ENCODE assay signal across 8 cellular contexts in the genomic region with DNA sequence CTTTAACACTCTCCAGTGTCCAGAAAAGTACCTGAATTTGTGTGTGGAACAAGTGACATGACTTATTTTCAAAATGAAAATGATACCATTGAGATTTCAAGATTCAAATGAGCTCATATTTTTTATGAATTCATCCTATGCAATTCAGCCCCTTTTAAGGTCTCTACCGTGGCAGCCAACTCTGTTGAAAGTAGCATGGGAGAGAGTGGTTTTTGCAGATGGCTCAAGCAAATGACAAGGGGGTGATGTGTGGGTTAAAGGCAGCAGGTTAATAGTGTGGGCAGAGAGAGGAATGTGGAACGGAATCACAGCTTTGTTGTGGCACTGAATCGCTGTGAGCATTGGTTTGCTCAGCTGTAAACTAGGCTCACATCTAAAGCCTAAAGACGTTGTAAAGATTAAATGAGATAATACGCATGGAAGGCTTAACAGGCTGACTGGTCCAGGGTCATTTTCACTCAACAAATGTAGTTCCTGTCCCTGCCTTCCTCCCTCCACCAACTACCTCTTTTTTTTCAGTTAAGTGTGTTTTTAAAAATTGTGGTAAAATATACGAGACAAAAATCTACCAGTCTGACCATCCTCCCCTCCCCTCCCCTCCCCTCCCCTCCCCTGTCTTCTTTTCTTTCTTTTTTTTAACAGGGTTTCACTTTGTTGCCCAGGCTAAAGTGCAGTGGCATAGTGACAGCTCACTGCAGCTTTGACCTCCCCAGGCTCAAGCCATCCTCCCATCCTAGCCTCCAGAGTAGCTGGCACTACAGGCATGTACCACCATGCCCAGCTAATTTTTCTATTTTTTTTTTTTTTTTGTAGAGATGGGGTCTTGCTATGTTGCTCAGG.
DNase-seq lines count a peak whose midpoint lies in the region; ATAC-seq and TF ChIP-seq lines count a peak whose summit lies in the region.

No MANE protein-coding gene starts in this region.

- H3K36me3 ChIP-seq in HUES64 (ENCODE audit: insufficient read depth, low read length) (no peaks in the 10 kb centered on the region), mesenchymal stem cell (ENCODE audit: control insufficient read depth in 1 of 2, insufficient read depth in 2 of 2, low read depth in 1 of 2, low read length in 2 of 2) (no peaks in the 10 kb centered on the region), gastrocnemius medialis (no peaks in the 10 kb centered on the region)

- no peak overlapping the region for H2AFZ ChIP-seq in mesenchymal stem cell (ENCODE audit: low read depth, low read length)

- 62% methylated on average over 5 of the region's 6 CpGs for WGBS in HUES64
- WGBS in mesenchymal stem cell: 12% methylated on average over 3 of the region's 6 CpGs

- BruUV-seq in MCF 10A (replicated peaks; lab: Mats Ljungman, UMichigan): no TSS peak

- H3K9me3 Mint-ChIP-seq in CD4-positive, alpha-beta T cell: no peaks in the 10 kb centered on the region
- no peaks in the 10 kb centered on the region for H3K9me3 Mint-ChIP-seq in MCF 10A (ENCODE audit: unreplicated experiment)

- no peak for TF ChIP-seq CTCF in CD4-positive, alpha-beta T cell (IDR thresholded peaks at IDR 0.05)
- no peak for TF ChIP-seq CTCF in gastrocnemius medialis (IDR thresholded peaks at IDR 0.05 in 4 of 5, conservative IDR thresholded peaks at IDR 0.05 in 1 of 5)
- no peak for TF ChIP-seq CTCF in MCF 10A (IDR thresholded peaks at IDR 0.05; ENCODE audit: unreplicated experiment)

- in situ Hi-C loops in gastrocnemius medialis (cut with MboI; ENCODE audit: low sequenced_read_pairs in 4 of 4): no loop called here

- no peak overlapping the region for H2BK120ac ChIP-seq in mesenchymal stem cell (ENCODE audit: low read depth, low read length)

- CTCF ChIA-PET in CD4-positive, alpha-beta T cell (lab: Charles Lee): interaction anchor here (1.0 to 1.6 kb wide), 3 partner anchors 23 to 207 kb away, joined by 3 to 4 read pairs (median 3); no protein-coding TSS in a partner anchor
- CTCF ChIA-PET in MCF 10A (lab: Yijun Ruan, JAX): interaction anchor here (0.8 to 1.2 kb wide), 3 partner anchors 16 to 117 kb away, joined by 3 to 4 read pairs (median 4); no protein-coding TSS in a partner anchor

- H3K4me2 ChIP-seq in mesenchymal stem cell (ENCODE audit: low read length, poor library complexity, severe bottlenecking): no peak overlapping the region

- peak overlapping the region; percentile 92 for H3K27ac Mint-ChIP-seq in CD4-positive, alpha-beta T cell
- no peak overlapping the region for H3K27ac Mint-ChIP-seq in MCF 10A (ENCODE audit: low read depth, unreplicated experiment)

- H2AK5ac ChIP-seq in mesenchymal stem cell (ENCODE audit: low read length, severe bottlenecking): no peak overlapping the region

- no peak overlapping the region for H3K18ac ChIP-seq in mesenchymal stem cell (ENCODE audit: low read depth in 1 of 2, low read length in 2 of 2)

- peaks cover 30% of the 10 kb centered on the region for H3K4me1 ChIP-seq in HUES64 (ENCODE audit: insufficient read depth, low read length)
- H3K4me1 ChIP-seq in mesenchymal stem cell (ENCODE audit: control insufficient read depth, insufficient read depth, low read depth, low read length): peaks cover 8% of the 10 kb centered on the region
- H3K4me1 ChIP-seq in gastrocnemius medialis: peaks cover 0 to 7% of the 10 kb centered on the region in 2 donors

- peak overlapping the region; percentile 69 for H3K4me3 Mint-ChIP-seq in CD4-positive, alpha-beta T cell
- H3K4me3 Mint-ChIP-seq in MCF 10A (ENCODE audit: unreplicated experiment): no peak overlapping the region

- no peaks in the 10 kb centered on the region for H3K27me3 ChIP-seq in CD4-positive, alpha-beta T cell (ENCODE audit: control insufficient read depth, insufficient read depth, low read length)
- no peaks in the 10 kb centered on the region for H3K27me3 ChIP-seq in HUES64 (ENCODE audit: insufficient read depth, low read length)
- H3K27me3 ChIP-seq in mesenchymal stem cell (ENCODE audit: control insufficient read depth in 1 of 2, insufficient read depth in 1 of 2, low read length in 2 of 2): no peaks in the 10 kb centered on the region
- no peaks in the 10 kb centered on the region for H3K27me3 ChIP-seq in gastrocnemius medialis

- H3K14ac ChIP-seq in mesenchymal stem cell (ENCODE audit: low read length in 2 of 2): no peak overlapping the region

- H2BK5ac ChIP-seq in mesenchymal stem cell (ENCODE audit: low read depth, low read length, poor library complexity, severe bottlenecking): no peak overlapping the region

- H4K91ac ChIP-seq in mesenchymal stem cell (ENCODE audit: low read length): no peak overlapping the region

- H3K79me1 ChIP-seq in mesenchymal stem cell (replicated peaks; ENCODE audit: low read length, poor library complexity, severe bottlenecking): no peaks in the 10 kb centered on the region

- H4K8ac ChIP-seq in mesenchymal stem cell (ENCODE audit: low read length): peak overlapping the region; percentile 7

- H2BK15ac ChIP-seq in mesenchymal stem cell (ENCODE audit: low read depth, poor library complexity, severe bottlenecking): no peak overlapping the region

- no peaks in the 10 kb centered on the region for H3K27me3 Mint-ChIP-seq in CD4-positive, alpha-beta T cell
- no peaks in the 10 kb centered on the region for H3K27me3 Mint-ChIP-seq in MCF 10A (ENCODE audit: insufficient read depth, unreplicated experiment)

- no peak for TF ChIP-seq POLR2A in gastrocnemius medialis (IDR thresholded peaks at IDR 0.05)

- H3K4me1 Mint-ChIP-seq in CD4-positive, alpha-beta T cell (ENCODE audit: low read depth): peaks cover 47% of the 10 kb centered on the region
- no peaks in the 10 kb centered on the region for H3K4me1 Mint-ChIP-seq in MCF 10A (ENCODE audit: insufficient read depth, unreplicated experiment)

- H3K9me3 ChIP-seq in CD4-positive, alpha-beta T cell (ENCODE audit: control insufficient read depth, low read length): no peaks in the 10 kb centered on the region
- no peaks in the 10 kb centered on the region for H3K9me3 ChIP-seq in HUES64 (ENCODE audit: insufficient read depth, low read depth, low read length)
- no peaks in the 10 kb centered on the region for H3K9me3 ChIP-seq in mesenchymal stem cell (ENCODE audit: control insufficient read depth, low read length)
- H3K9me3 ChIP-seq in gastrocnemius medialis: no peaks in the 10 kb centered on the region

- H3K4ac ChIP-seq in mesenchymal stem cell (ENCODE audit: low read depth in 1 of 2, low read length in 2 of 2): peak overlapping the region in 1 of 2 experiments; percentile 7

- peak overlapping the region in 1 of 2 experiments; percentile 10 for H2BK12ac ChIP-seq in mesenchymal stem cell (ENCODE audit: low read length in 2 of 2)

- H3K27ac ChIP-seq in CD4-positive, alpha-beta T cell (ENCODE audit: low read depth, low read length): peak overlapping the region; percentile 57
- peak overlapping the region; percentile 51; the same call in 1 of the 2 replicates for H3K27ac ChIP-seq in HUES64 (ENCODE audit: low read depth, low read length)
- H3K27ac ChIP-seq in mesenchymal stem cell (ENCODE audit: low read length, poor library complexity, severe bottlenecking): peak overlapping the region; percentile 75
- H3K27ac ChIP-seq in substantia nigra (ENCODE audit: low read depth, low read length, poor library complexity, severe bottlenecking): no peak overlapping the region
- H3K27ac ChIP-seq in gastrocnemius medialis: no peak overlapping the region

- ATAC-seq in CD4-positive, alpha-beta T cell (ENCODE audit: poor library complexity): peak; percentile 38
- ATAC-seq in GM21390 (IDR thresholded peaks at IDR 0.05; ENCODE audit: unreplicated experiment): peak; percentile 73
- ATAC-seq in gastrocnemius medialis: no peak

- H3K36me3 Mint-ChIP-seq in CD4-positive, alpha-beta T cell (ENCODE audit: low read depth): no peaks in the 10 kb centered on the region
- H3K36me3 Mint-ChIP-seq in MCF 10A (ENCODE audit: insufficient read depth, unreplicated experiment): no peaks in the 10 kb centered on the region

- no peak overlapping the region for H3K9ac ChIP-seq in HUES64 (ENCODE audit: low read depth, low read length)
- peak overlapping the region; percentile 53 for H3K9ac ChIP-seq in mesenchymal stem cell (ENCODE audit: low read length)

- no peak overlapping the region for H3K23ac ChIP-seq in mesenchymal stem cell (ENCODE audit: low read length in 2 of 2)

- peak in 2 of 10 experiments; percentile 2 to 9 for DNase-seq in CD4-positive, alpha-beta T cell
- peak; percentile 75 for DNase-seq in activated CD8-positive, alpha-beta memory T cell treated with anti-CD3 and anti-CD28 coated beads for 24 hours
- DNase-seq in mesenchymal stem cell (peak; percentile 61), substantia nigra (lab: John Stamatoyannopoulos, UW) (no peak), gastrocnemius medialis (no peak), MCF 10A (ENCODE audit: unreplicated experiment) (no peak)

- no peak overlapping the region for H3K4me3 ChIP-seq in HUES64 (ENCODE audit: low read length)
- peak overlapping the region in 1 of 2 experiments; percentile 20 for H3K4me3 ChIP-seq in mesenchymal stem cell (ENCODE audit: insufficient read depth in 1 of 2, low read depth in 1 of 2, low read length in 2 of 2)
- H3K4me3 ChIP-seq in gastrocnemius medialis: no peak overlapping the region

- POLR2A ChIA-PET in CD4-positive, alpha-beta T cell (lab: Charles Lee): interaction anchor here (0.6 to 2.7 kb wide), 16 partner anchors 17 to 208 kb away, joined by 3 to 30 read pairs (median 4); no protein-coding TSS in a partner anchor
- POLR2A ChIA-PET in MCF 10A (lab: Yijun Ruan, JAX): interaction anchor here (0.9 kb wide), 1 partner anchor 29 kb away, joined by 3 read pairs; no protein-coding TSS in a partner anchor

- intact Hi-C loops in CD4-positive, alpha-beta T cell (cut with DNase I, micrococcal nuclease): loop anchor here in 1 of 2 experiments (5.0 kb wide), 4 partner anchors 46 to 159 kb away; no protein-coding TSS in a partner anchor
- intact Hi-C loops in gastrocnemius medialis (cut with DNase I; ENCODE audit: low total_unique reads): no loop called here
- intact Hi-C loops in MCF 10A (cut with micrococcal nuclease): no loop called here

Comparison
In these comparisons a context has a peak if more than half of its experiments do, and no peak if none do; other contexts are left out.
1. ATAC-seq: peak in CD4-positive, alpha-beta T cell (single experiment) and GM21390 (single experiment); none in gastrocnemius medialis (0 of 2).
2. DNase-seq: peak in activated CD8-positive, alpha-beta memory T cell treated with anti-CD3 and anti-CD28 coated beads for 24 hours (single experiment) and mesenchymal stem cell (single experiment); none in substantia nigra (0 of 49), gastrocnemius medialis (0 of 2) and MCF 10A (single experiment).
3. H3K27ac ChIP-seq: peak in CD4-positive, alpha-beta T cell (single experiment), HUES64 (single experiment) and mesenchymal stem cell (single experiment); none in substantia nigra (single experiment) and gastrocnemius medialis (0 of 4).